ENCODE assay signal across 8 cellular contexts in genomic region chr11:12746593-12747097, GRCh38.
DNase-seq lines count a peak whose midpoint lies in the region; ATAC-seq and TF ChIP-seq lines count a peak whose summit lies in the region.

No MANE protein-coding gene starts in this region.

- ATAC-seq in SK-N-SH treated with all-trans-retinoic acid at 6 μM for 48 hours = peak; percentile 85
- no peak for ATAC-seq in GM18520 (IDR thresholded peaks at IDR 0.05; ENCODE audit: unreplicated experiment)

- DNase-seq in AG09319 (ENCODE audit: extremely low read depth, low read depth) (peak; percentile 43), NCI-H1417 (lab: John Stamatoyannopoulos, UW) (peak; percentile 82 to 94 (median 86)), iPS-NIHi11 (ENCODE audit: low spot score) (peak; percentile 89), GM03348 (ENCODE audit: low spot score) (no peak)
- no peak for DNase-seq in activated T-cell treated with anti-CD3 and anti-CD28 coated beads, Interleukin-2, amount 50 U/mL, for 1 hour
- DNase-seq in stimulated activated naive CD4-positive, alpha-beta T cell (lab: John Stamatoyannopoulos, UW) = no peak

- no peak for TF ChIP-seq CTCF in AG09319 (IDR thresholded peaks at IDR 0.05; ENCODE audit: low read depth, low read length)

TF ChIP-seq in SK-N-SH treated with all-trans-retinoic acid at 6 μM for 48 hours, 23 proteins besides CTCF, POLR2A, EP300 and RAD21:
- TF ChIP-seq SNAI2 (CRISPR knock-in tag; IDR thresholded peaks at IDR 0.05) = no peak
- TF ChIP-seq CSDC2 (CRISPR knock-in tag; IDR thresholded peaks at IDR 0.05) = 0 out of 2 replicates have a peak, but pooled peaks have one; percentile 25

Comparison
In these comparisons a context has a peak if more than half of its experiments do, and no peak if none do; other contexts are left out.
1. DNase-seq: peak in AG09319 (single experiment), NCI-H1417 (3 of 3) and iPS-NIHi11 (single experiment); none in activated T-cell treated with anti-CD3 and anti-CD28 coated beads, Interleukin-2, amount 50 U/mL, for 1 hour (single experiment), stimulated activated naive CD4-positive, alpha-beta T cell (0 of 6) and GM03348 (single experiment).